In genomic region chr13:88051746-88052482, GRCh38 we compare ENCODE assay signal across 14 cellular contexts.
"Had no signal": no experiment of that assay in that cellular context is flagged by ENCODE, and none has a peak within 500 bp of the region (broad histone marks: within the 10 kb centered on the region; RNA-seq: fewer than 3 reads in every experiment).

No MANE protein-coding gene starts in this region.

- H3K36me3 ChIP-seq: adrenal gland, thyroid gland, vagina had no signal

- H3K4me3 ChIP-seq: adrenal gland, thyroid gland, vagina had no signal

- H3K9me3 ChIP-seq: adrenal gland, thyroid gland, vagina had no signal

- H3K27me3 ChIP-seq: adrenal gland, thyroid gland, vagina had no signal

- ATAC-seq: activated T-helper 17 cell treated with anti-CD3 and anti-CD28 coated beads, Interleukin-2, amount 50 U/mL, for 72 hours; effector memory CD8-positive, alpha-beta T cell; T-helper 17 cell had no signal

- H3K4me1 ChIP-seq: adrenal gland, thyroid gland, vagina had no signal

- DNase-seq: activated CD4-positive, alpha-beta T cell treated with anti-CD3 and anti-CD28 coated beads, Interleukin-2, amount 10 ng/mL, durations not matched to agents 7 days and 5 days; activated CD4-positive, CD25-positive, alpha-beta regulatory T cell; activated naive CD4-positive, alpha-beta T cell treated with anti-CD3 and anti-CD28 coated beads, Interleukin-2, amount 50 U/mL, for 16 hours; activated T-cell treated with anti-CD3 and anti-CD28 coated beads for 4 hours; adrenal gland; effector memory CD8-positive, alpha-beta T cell; immature natural killer cell; nephron progenitor cell; stimulated activated CD4-positive, alpha-beta T cell treated with anti-CD3 and anti-CD28 coated beads, Interleukin-15, amount 100 ng/mL, for 24 hours; stimulated activated CD4-positive, alpha-beta T cell treated with anti-CD3 and anti-CD28 coated beads, Interleukin-4, amount 100 ng/mL, for 4 hours; T-helper 17 cell; thyroid gland had no signal

- H3K27ac ChIP-seq: adrenal gland, thyroid gland, vagina had no signal
